1 cellular context compared by ENCODE assay signal in the genomic region with DNA sequence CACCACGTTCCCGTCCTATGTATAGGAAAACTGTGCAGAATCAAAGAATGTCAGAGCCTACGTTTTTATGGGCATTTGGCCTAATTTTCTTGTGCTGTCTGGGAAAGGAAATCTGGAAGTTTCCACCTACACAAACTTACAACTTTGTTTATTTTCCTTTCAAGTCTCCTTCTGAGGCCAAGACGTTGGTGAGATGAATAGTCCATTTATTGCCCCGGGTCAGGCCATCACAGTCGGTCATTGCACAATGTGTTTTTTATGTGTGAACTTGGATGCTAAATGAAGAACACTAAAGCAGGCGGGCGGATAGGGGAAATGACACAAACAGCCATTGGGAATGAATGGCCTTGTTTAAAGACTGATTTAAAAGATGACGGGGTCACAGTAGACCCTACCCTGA.
A peak's percentile ranks its signal among the peaks of the same experiment; 100 is the strongest.
TF ChIP-seq lines count a peak whose summit lies in the region.

No MANE protein-coding gene starts in this region.

TF ChIP-seq in IMR-90, 13 proteins besides CTCF, POLR2A, EP300 and RAD21:
- TF ChIP-seq MAFK (IDR thresholded peaks at IDR 0.05; ENCODE audit: low read depth, low read length) (no peak), CEBPB (IDR thresholded peaks at IDR 0.05; ENCODE audit: low read depth, low read length) (peak; percentile 50), SMC3 (IDR thresholded peaks at IDR 0.05; ENCODE audit: low read depth, low read length) (no peak)
